ENCODE assay signal across 1 cellular context in genomic region chr6:137571854-137572253, GRCh38.
TF ChIP-seq lines count a peak whose summit lies in the region.

No MANE protein-coding gene starts in this region.

TF ChIP-seq in GM23338, 12 proteins besides CTCF, POLR2A, EP300 and RAD21 (continued from another document):
- TF ChIP-seq EZH2phosphoT487 (IDR thresholded peaks at IDR 0.05; ENCODE audit: unreplicated experiment) (no peak), ETS1 (IDR thresholded peaks at IDR 0.05) (no peak), STAT1 (IDR thresholded peaks at IDR 0.05; ENCODE audit: unreplicated experiment) (no peak)
